8 cellular contexts compared by ENCODE assay signal in genomic region chr1:205775015-205775716, GRCh38. TPM values are rescaled to one million over a fixed set of nuclear protein-coding genes. Genes with fewer than 3 reads are reported as not detected.
DNase-seq lines count a peak whose midpoint lies in the region; FAIRE-seq and TF ChIP-seq lines count a peak whose summit lies in the region.

A gene with protein sequence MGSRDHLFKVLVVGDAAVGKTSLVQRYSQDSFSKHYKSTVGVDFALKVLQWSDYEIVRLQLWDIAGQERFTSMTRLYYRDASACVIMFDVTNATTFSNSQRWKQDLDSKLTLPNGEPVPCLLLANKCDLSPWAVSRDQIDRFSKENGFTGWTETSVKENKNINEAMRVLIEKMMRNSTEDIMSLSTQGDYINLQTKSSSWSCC (minus strand): TSS chr1:205775482. CDS start chr1:205774956, 526 bp downstream.

- peak within 1 kb of the TSS; percentile 60 for H3K4me3 ChIP-seq in HAP-1
- peak within 1 kb of the TSS; percentile 79 for H3K4me3 ChIP-seq in MM.1S (ENCODE audit: low read length)
- H3K4me3 ChIP-seq in neuronal stem cell (ENCODE audit: low read length in 2 of 2) = peak within 1 kb of the TSS; percentile 54 to 83
- peak within 1 kb of the TSS; percentile 84 to 91 (median 87) for H3K4me3 ChIP-seq in subcutaneous abdominal adipose tissue (ENCODE audit: low read depth in 1 of 5, low read length in 5 of 5)

- H2BK5ac ChIP-seq in neuronal stem cell (ENCODE audit: low read length) = no peak within 1 kb of the TSS

- no peak for FAIRE-seq in frontal cortex (lab: Jason Lieb, UNC)

- H4K20me1 ChIP-seq in MM.1S (ENCODE audit: insufficient read depth, low read length) = no peaks in the 10 kb centered on the region

- H3K79me1 ChIP-seq in neuronal stem cell (ENCODE audit: low read depth, low read length) = no peaks in the 10 kb centered on the region

- DNase-seq in HAP-1 (ENCODE audit: low spot score in 2 of 2) (peak; percentile 88 to 89), MM.1S (peak; percentile 92), SK-MEL-5 (ENCODE audit: low read depth, low spot score) (peak; percentile 89), frontal cortex (ENCODE audit: low spot score in 2 of 2) (peak; percentile 77 to 78), neuronal stem cell (ENCODE audit: low spot score) (peak; percentile 70)
- peak; percentile 68 for DNase-seq in activated gamma-delta T cell treated with anti-CD3 and anti-CD28 coated beads, Interleukin-2, amount 50 U/mL, for 16 hours (ENCODE audit: low read depth)

- no peak within 1 kb of the TSS for H3K4ac ChIP-seq in neuronal stem cell (ENCODE audit: low read length)

- in situ Hi-C loops in HAP-1 (cut with MboI; ENCODE audit: low sequenced_read_pairs) (no loop called here), SK-MEL-5 (cut with HindIII; ENCODE audit: low pct_unique_long_range_greater_than_20kb, low sequenced_read_pairs) (no loop called here)

- H3K79me2 ChIP-seq in MM.1S (ENCODE audit: low read length) = no peaks in the 10 kb centered on the region

- WGBS in neuronal stem cell (ENCODE audit: extremely low coverage in 2 of 2, insufficient read length in 2 of 2, insufficient replicate concordance in 1 of 2), 2 donors = no CpG with 5 or more reads among the region's 40 CpGs

- no peak within 1 kb of the TSS for H3K14ac ChIP-seq in neuronal stem cell (ENCODE audit: low read length)

- H4K8ac ChIP-seq in neuronal stem cell (ENCODE audit: low read depth, low read length) = no peak within 1 kb of the TSS

- H3K23ac ChIP-seq in neuronal stem cell (ENCODE audit: low read depth, low read length, poor library complexity) = peak within 1 kb of the TSS; percentile 37

- TF ChIP-seq CTCF in MM.1S (IDR thresholded peaks at IDR 0.05; ENCODE audit: low read length) = no peak

- H3K4me2 ChIP-seq in MM.1S (ENCODE audit: low read depth, low read length) = peak within 1 kb of the TSS; percentile 78
- peak within 1 kb of the TSS; percentile 91 for H3K4me2 ChIP-seq in neuronal stem cell (ENCODE audit: insufficient read depth, low read length, poor library complexity, severe bottlenecking)

- no peak within 1 kb of the TSS for H2BK15ac ChIP-seq in neuronal stem cell (ENCODE audit: low read length)

- no peak within 1 kb of the TSS for H2AK5ac ChIP-seq in neuronal stem cell (ENCODE audit: low read depth, low read length)

- H3F3A ChIP-seq in MM.1S (ENCODE audit: insufficient read depth, low read length) = peaks cover 12% of the 10 kb centered on the region

- H3K9me2 ChIP-seq in MM.1S (replicated peaks; ENCODE audit: insufficient read depth, low read length) = no peaks in the 10 kb centered on the region

- H3K27ac ChIP-seq in MM.1S (ENCODE audit: low read length) = no peak within 1 kb of the TSS
- no peak within 1 kb of the TSS for H3K27ac ChIP-seq in neuronal stem cell (replicated peaks; ENCODE audit: low read length)
- H3K27ac ChIP-seq in subcutaneous abdominal adipose tissue (ENCODE audit: low read depth, low read length) = peak within 1 kb of the TSS; percentile 84

- H3K36me3 ChIP-seq in ES-I3 (ENCODE audit: insufficient read depth, low read length) = no peaks in the 10 kb centered on the region
- H3K36me3 ChIP-seq in HAP-1 (replicated peaks) = 0 out of 2 replicates have a peak, but pooled peaks cover 2% of the 10 kb centered on the region
- H3K36me3 ChIP-seq in MM.1S (replicated peaks; ENCODE audit: insufficient read depth, low read length) = no peaks in the 10 kb centered on the region
- no peaks in the 10 kb centered on the region for H3K36me3 ChIP-seq in neuronal stem cell (replicated peaks in 1 of 2; ENCODE audit: control insufficient read depth in 2 of 2, insufficient read depth in 2 of 2, low read length in 2 of 2)
- H3K36me3 ChIP-seq in subcutaneous abdominal adipose tissue (ENCODE audit: control insufficient read depth in 5 of 5, insufficient read depth in 5 of 5, low read length in 5 of 5) = peaks cover 0 to 8% (median 0%) of the 10 kb centered on the region in 5 donors

- peak within 1 kb of the TSS; percentile 34 for H2BK12ac ChIP-seq in neuronal stem cell (ENCODE audit: low read length)

- H2AFZ ChIP-seq in MM.1S (ENCODE audit: low read length) (peak within 1 kb of the TSS; percentile 90), neuronal stem cell (ENCODE audit: low read length) (peak within 1 kb of the TSS; percentile 94)

- H4K91ac ChIP-seq in neuronal stem cell (ENCODE audit: low read depth, low read length, poor library complexity) = no peak within 1 kb of the TSS

- H2BK120ac ChIP-seq in neuronal stem cell (ENCODE audit: low read depth, low read length) = no peak within 1 kb of the TSS

- peak within 1 kb of the TSS; percentile 76 for H3K18ac ChIP-seq in neuronal stem cell (ENCODE audit: low read length)

- H3K27me3 ChIP-seq in HAP-1 (ENCODE audit: low read depth) (no peaks in the 10 kb centered on the region), MM.1S (replicated peaks; ENCODE audit: insufficient read depth, low read length) (peaks cover 6% of the 10 kb centered on the region; the same call in 1 of the 2 replicates), neuronal stem cell (ENCODE audit: control insufficient read depth in 3 of 3, insufficient read depth in 3 of 3, low read depth in 1 of 3, low read length in 3 of 3) (peaks cover 6 to 51% (median 16%) of the 10 kb centered on the region in 3 experiments), subcutaneous abdominal adipose tissue (ENCODE audit: control insufficient read depth in 5 of 5, insufficient read depth in 4 of 5, low read length in 5 of 5) (no peaks in the 10 kb centered on the region)

- H3K9ac ChIP-seq in ES-I3 (ENCODE audit: low read depth, low read length) (peak within 1 kb of the TSS; percentile 93), MM.1S (ENCODE audit: low read length) (peak within 1 kb of the TSS; percentile 63), neuronal stem cell (ENCODE audit: low read depth, low read length, poor library complexity) (peak within 1 kb of the TSS; percentile 81), subcutaneous abdominal adipose tissue (ENCODE audit: low read length in 5 of 5) (peak within 1 kb of the TSS; percentile 68 to 87 (median 79))

- no peaks in the 10 kb centered on the region for H3K9me3 ChIP-seq in ES-I3 (ENCODE audit: control insufficient read depth, insufficient read depth, low read length)
- H3K9me3 ChIP-seq in HAP-1 = no peaks in the 10 kb centered on the region
- H3K9me3 ChIP-seq in MM.1S (replicated peaks; ENCODE audit: insufficient read depth, low read length) = no peaks in the 10 kb centered on the region
- peaks cover 0 to 7% of the 10 kb centered on the region in 2 donors for H3K9me3 ChIP-seq in neuronal stem cell (replicated peaks in 1 of 2; ENCODE audit: control insufficient read depth in 2 of 2, insufficient read depth in 1 of 2, low read depth in 1 of 2, low read length in 2 of 2)
- no peaks in the 10 kb centered on the region for H3K9me3 ChIP-seq in subcutaneous abdominal adipose tissue (ENCODE audit: control insufficient read depth in 5 of 5, low read length in 5 of 5)

- H3K4me1 ChIP-seq in ES-I3 (ENCODE audit: insufficient read depth, low read length) = peaks cover 5% of the 10 kb centered on the region; the same call in 1 of the 2 replicates
- no peaks in the 10 kb centered on the region for H3K4me1 ChIP-seq in HAP-1
- H3K4me1 ChIP-seq in MM.1S (ENCODE audit: low read length) = peaks cover 11% of the 10 kb centered on the region; the same call in 1 of the 2 replicates
- H3K4me1 ChIP-seq in neuronal stem cell (ENCODE audit: control insufficient read depth in 2 of 2, insufficient read depth in 1 of 2, low read depth in 1 of 2, low read length in 2 of 2) = peaks cover 0 to 4% of the 10 kb centered on the region in 2 donors
- peaks cover 8 to 24% (median 21%) of the 10 kb centered on the region in 5 donors for H3K4me1 ChIP-seq in subcutaneous abdominal adipose tissue (ENCODE audit: control insufficient read depth in 5 of 5, insufficient read depth in 5 of 5, low read length in 5 of 5)

RNA-seq across cellular contexts. Expression of the gene that starts here (rescaled TPM):
- total RNA-seq in SK-MEL-5 (2014; rRNA removed; shearing (Covaris generic)) = 29.8 and 30.8 TPM in 2 replicates
- polyA plus RNA-seq in SK-MEL-5 (2015; cell fraction: cytosol; rRNA removed) = 45.3 and 45.4 TPM in 2 replicates
- 34.5 and 43.2 TPM in 2 replicates for polyA plus RNA-seq in SK-MEL-5 (2015; cell fraction: nucleus; rRNA removed)
- total RNA-seq in frontal cortex = 6.5 TPM
- 5.9 TPM for polyA plus RNA-seq in neuronal stem cell (2013, experiment 1 of 2)
- 5.7 TPM for polyA plus RNA-seq in neuronal stem cell (2013, experiment 2 of 2)
